26 cellular contexts compared by ENCODE assay signal in the genomic region with DNA sequence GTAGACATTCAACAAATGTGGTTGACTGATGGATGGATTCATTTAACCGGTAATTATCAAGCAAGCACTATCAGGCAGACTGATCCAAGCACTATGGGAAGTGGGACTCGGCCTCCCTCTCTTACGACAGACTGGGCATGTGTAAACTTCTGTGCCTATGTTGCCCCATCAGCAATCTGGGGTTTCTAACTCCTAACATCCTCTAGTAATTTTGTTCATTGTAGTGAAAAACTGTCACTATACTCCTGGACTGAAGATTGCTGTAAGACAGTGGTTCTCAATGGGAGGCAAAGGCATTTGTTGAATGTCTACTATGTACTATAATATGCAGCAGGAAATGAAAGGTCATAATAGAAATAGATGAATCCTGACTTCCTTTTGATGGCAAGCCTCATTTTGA. TPM values are rescaled to one million over a fixed set of nuclear protein-coding genes. Genes with fewer than 3 reads are reported as not detected.
DNase-seq lines count a peak whose midpoint lies in the region; ATAC-seq, FAIRE-seq and TF ChIP-seq lines count a peak whose summit lies in the region.
"Had no signal": no experiment of that assay in that cellular context is flagged by ENCODE, and none has a peak within 500 bp of the region (broad histone marks: within the 10 kb centered on the region; RNA-seq: fewer than 3 reads in every experiment).

No MANE protein-coding gene starts in this region.

- H3K4me3 Mint-ChIP-seq in effector memory CD8-positive, alpha-beta T cell, result no peak overlapping the region
- H3K4me3 Mint-ChIP-seq: activated CD4-positive, alpha-beta memory T cell treated with anti-CD3 and anti-CD28 coated beads, Interleukin-2, amount 10 ng/mL, durations not matched to agents 7 days and 5 days; IgD-negative memory B cell; memory B cell; T-helper 2 cell treated with Interferon-gamma antibody and Interleukin-4, amounts not matched to agents 5 μg/mL and 100 μg/mL, for 36 hours had no signal

- in situ Hi-C loops in HepG2 (cut with HindIII; ENCODE audit: extremely low pct_ligation_motif_present, low pct_unique_long_range_greater_than_20kb), result no loop called here

- H3K36me3 ChIP-seq in right lobe of liver, result no peaks in the 10 kb centered on the region
- no peaks in the 10 kb centered on the region for H3K36me3 ChIP-seq in HepG2 (replicated peaks in 1 of 2; ENCODE audit: control insufficient read depth in 1 of 2, insufficient read depth in 2 of 2, low read length in 2 of 2)
- no peaks in the 10 kb centered on the region for H3K36me3 ChIP-seq in gastroesophageal sphincter
- H3K36me3 ChIP-seq: BE2C, pancreas had no signal

- no peak for FAIRE-seq in HepG2 (lab: Jason Lieb, UNC)
- FAIRE-seq: endothelial cell of umbilical vein, pancreas, small intestine, urothelium cell line had no signal

- TF ChIP-seq EP300 in HepG2 (IDR thresholded peaks at IDR 0.05; ENCODE audit: low read depth in 2 of 2, low read length in 2 of 2), result no peak
- no peak for TF ChIP-seq EP300 in HepG2 (CRISPR knock-in tag; IDR thresholded peaks at IDR 0.05; ENCODE audit: borderline replicate concordance)
- TF ChIP-seq EP300 in gastroesophageal sphincter (IDR thresholded peaks at IDR 0.05), result no peak

- TF ChIP-seq POLR2A in right lobe of liver (IDR thresholded peaks at IDR 0.05) (no peak), HepG2 (IDR thresholded peaks at IDR 0.05; ENCODE audit: insufficient read depth in 1 of 2, low read depth in 2 of 2, low read length in 2 of 2) (no peak), gastroesophageal sphincter (IDR thresholded peaks at IDR 0.05) (no peak)

- H3K27me3 ChIP-seq in right lobe of liver, result no peaks in the 10 kb centered on the region
- H3K27me3 ChIP-seq in HepG2 (ENCODE audit: control insufficient read depth in 1 of 2, insufficient read depth in 2 of 2, low read length in 2 of 2), result no peaks in the 10 kb centered on the region
- H3K27me3 ChIP-seq in gastroesophageal sphincter, result no peaks in the 10 kb centered on the region
- H3K27me3 ChIP-seq: BE2C, pancreas, testis had no signal

- peaks cover 5% of the 10 kb centered on the region in 2 donors for H3K4me1 Mint-ChIP-seq in effector memory CD8-positive, alpha-beta T cell (ENCODE audit: low read depth in 2 of 2)

- H3K9me3 ChIP-seq in right lobe of liver (no peaks in the 10 kb centered on the region), HepG2 (ENCODE audit: low read length) (no peaks in the 10 kb centered on the region), gastroesophageal sphincter (no peaks in the 10 kb centered on the region)
- H3K9me3 ChIP-seq: BE2C, pancreas, SK-N-SH, testis had no signal

- H3K9ac ChIP-seq in HepG2 (ENCODE audit: insufficient read depth, low read depth, low read length), result no peak overlapping the region
- H3K9ac ChIP-seq: SK-N-SH had no signal

- H4K20me1 ChIP-seq in HepG2 (ENCODE audit: insufficient read depth, low read length), result no peaks in the 10 kb centered on the region

- H3K9me3 Mint-ChIP-seq in effector memory CD8-positive, alpha-beta T cell, result no peaks in the 10 kb centered on the region
- H3K9me3 Mint-ChIP-seq: activated CD4-positive, alpha-beta memory T cell treated with anti-CD3 and anti-CD28 coated beads, Interleukin-2, amount 10 ng/mL, durations not matched to agents 7 days and 5 days; activated naive CD4-positive, alpha-beta T cell treated with anti-CD3 and anti-CD28 coated beads, Interleukin-2, amount 50 U/mL, for 72 hours; activated T-helper 2 cell treated with anti-CD3 and anti-CD28 coated beads, Interferon-gamma antibody, Interleukin-2, Interleukin-4, amounts not matched to agents 10 μg/mL and 5 μg/mL and 100 μg/mL, durations not matched to agents 14 hours and 24 hours and 36 hours; IgD-negative memory B cell; memory B cell; T-helper 2 cell treated with Interferon-gamma antibody and Interleukin-4, amounts not matched to agents 5 μg/mL and 100 μg/mL, for 36 hours had no signal

- H2AFZ ChIP-seq in HepG2 (ENCODE audit: low read length), result no peak overlapping the region

- CTCF ChIA-PET in HepG2 (lab: Yijun Ruan, JAX; ENCODE audit: low intra/inter-chr PET ratio, low total read pairs), result no interaction called here

- H3K27ac ChIP-seq in right lobe of liver (no peak overlapping the region), HepG2 (ENCODE audit: extremely low read length, insufficient read depth, low read length) (no peak overlapping the region), gastroesophageal sphincter (peak overlapping the region in 1 of 4 donors; percentile 74)
- H3K27ac ChIP-seq: pancreas, testis had no signal

- BruUV-seq in HepG2 (replicated peaks; lab: Mats Ljungman, UMichigan), result no TSS peak

- no peaks in the 10 kb centered on the region for H3K36me3 Mint-ChIP-seq in effector memory CD8-positive, alpha-beta T cell (ENCODE audit: insufficient read depth)
- H3K36me3 Mint-ChIP-seq: activated naive CD4-positive, alpha-beta T cell treated with anti-CD3 and anti-CD28 coated beads, Interleukin-2, amount 50 U/mL, for 72 hours; memory B cell had no signal

- no peak overlapping the region for H3K27ac Mint-ChIP-seq in effector memory CD8-positive, alpha-beta T cell
- H3K27ac Mint-ChIP-seq: activated CD4-positive, alpha-beta memory T cell treated with anti-CD3 and anti-CD28 coated beads, Interleukin-2, amount 10 ng/mL, durations not matched to agents 7 days and 5 days; activated T-helper 2 cell treated with anti-CD3 and anti-CD28 coated beads, Interferon-gamma antibody, Interleukin-2, Interleukin-4, amounts not matched to agents 10 μg/mL and 5 μg/mL and 100 μg/mL, durations not matched to agents 14 hours and 24 hours and 36 hours; IgD-negative memory B cell; memory B cell; T-helper 2 cell treated with Interferon-gamma antibody and Interleukin-4, amounts not matched to agents 5 μg/mL and 100 μg/mL, for 36 hours had no signal

- DNase-seq in right lobe of liver (no peak), HepG2 (ENCODE audit: low spot score) (no peak), NOMO-1 treated with DMSO at 0.1 percent for 48 hours (lab: John Stamatoyannopoulos, UW; ENCODE audit: unreplicated experiment) (peak; percentile 62), head of caudate nucleus (no peak), foreskin fibroblast (no peak)
- no peak for DNase-seq in effector memory CD8-positive, alpha-beta T cell
- DNase-seq: activated CD4-positive, alpha-beta memory T cell treated with anti-CD3 and anti-CD28 coated beads, Interleukin-2, amount 10 ng/mL, durations not matched to agents 7 days and 5 days; amygdala; BE2C; NCI-H1092 treated with DMSO at 0.1 percent for 48 hours; NCI-H1694 treated with DMSO at 0.1 percent for 48 hours; NCI-H446 treated with DMSO at 0.1 percent for 48 hours; pancreas; SK-N-SH; small intestine; stimulated activated naive CD4-positive, alpha-beta T cell treated with Interleukin-2 at 50 U/mL for 16 hours; testis had no signal

- 80% methylated on average over 3 of the region's 3 CpGs for WGBS in right lobe of liver (ENCODE audit: insufficient coverage, low coverage, low lambda C conversion rate, missing lambda C conversion rate)
- 27% methylated on average over 3 of the region's 3 CpGs for WGBS in HepG2 (ENCODE audit: low lambda C conversion rate)
- 78 to 82% methylated on average over 3 of the region's 3 CpGs for WGBS in gastroesophageal sphincter (ENCODE audit: low coverage in 1 of 2), 2 donors

- H3K4me1 ChIP-seq in right lobe of liver, result no peaks in the 10 kb centered on the region
- peaks cover 12% of the 10 kb centered on the region; the same call in 1 of the 2 replicates for H3K4me1 ChIP-seq in HepG2 (ENCODE audit: insufficient read depth, low read length)
- peaks cover 2 to 68% (median 9%) of the 10 kb centered on the region in 3 donors for H3K4me1 ChIP-seq in gastroesophageal sphincter
- H3K4me1 ChIP-seq: pancreas, testis had no signal

- TF ChIP-seq CTCF in right lobe of liver (IDR thresholded peaks at IDR 0.05) (no peak), HepG2 (CRISPR knock-in tag; IDR thresholded peaks at IDR 0.05) (no peak), gastroesophageal sphincter (IDR thresholded peaks at IDR 0.05) (no peak), foreskin fibroblast (IDR thresholded peaks at IDR 0.05; ENCODE audit: low read depth, low read length) (no peak)

- no peak for TF ChIP-seq RAD21 in HepG2 (CRISPR knock-in tag; IDR thresholded peaks at IDR 0.05)

- intact Hi-C loops in right lobe of liver (cut with DNase I) (loop anchor here (10.0 kb wide), 2 partner anchors 674 to 684 kb away; no protein-coding TSS in a partner anchor), HepG2 (cut with micrococcal nuclease; ENCODE audit: unreplicated experiment) (loop anchor here (10.0 kb wide), 1 partner anchor 314 kb away; a partner anchor contains a TSS), head of caudate nucleus (cut with DNase I) (loop anchor here (5.0 to 10.0 kb wide), 2 partner anchors 424 to 676 kb away; no protein-coding TSS in a partner anchor)

- POLR2A ChIA-PET in HepG2 (lab: Yijun Ruan, JAX), result no interaction called here

- ATAC-seq in right lobe of liver (peak; percentile 40 to 54 (median 44)), HepG2 (no peak), gastroesophageal sphincter (peak; percentile 29)
- no peak for ATAC-seq in effector memory CD8-positive, alpha-beta T cell (replicated peaks)
- ATAC-seq: activated naive CD4-positive, alpha-beta T cell treated with anti-CD3 and anti-CD28 coated beads, Interleukin-2, amount 50 U/mL, for 72 hours; HCT116; pancreas had no signal

- no peaks in the 10 kb centered on the region for H3K79me2 ChIP-seq in HepG2 (ENCODE audit: insufficient read depth, low read length)

- no peak overlapping the region for H3K4me2 ChIP-seq in HepG2 (ENCODE audit: low read depth, low read length)
- H3K4me2 ChIP-seq: SK-N-SH had no signal

- no peaks in the 10 kb centered on the region for H3K27me3 Mint-ChIP-seq in effector memory CD8-positive, alpha-beta T cell
- H3K27me3 Mint-ChIP-seq: IgD-negative memory B cell, memory B cell had no signal

- H3K4me3 ChIP-seq in right lobe of liver, result no peak overlapping the region
- no peak overlapping the region for H3K4me3 ChIP-seq in HepG2 (replicated peaks in 1 of 3; ENCODE audit: insufficient read depth in 1 of 3, low read depth in 2 of 3, low read length in 3 of 3)
- no peak overlapping the region for H3K4me3 ChIP-seq in gastroesophageal sphincter
- H3K4me3 ChIP-seq in foreskin fibroblast (ENCODE audit: low read depth in 1 of 2, low read length in 2 of 2), result no peak overlapping the region
- H3K4me3 ChIP-seq: pancreas, testis had no signal

RNA-seq across cellular contexts. Expression of a gene that starts 51.2 kb away (rescaled TPM):
- total RNA-seq in right lobe of liver, result 10 to 100 TPM; 10.1 to 22.6 (median 16.8) TPM
- 51.9 and 79.5 TPM in 2 replicates for total RNA-seq in HepG2 (2016; rRNA removed; fragmentation: Illumina TruSeq; extraction: Trizol)
- 30.8 and 35.3 TPM in 2 replicates for total RNA-seq in HepG2 (2016; cell fraction: cytosol; rRNA removed; fragmentation: Illumina TruSeq; extraction: Trizol; ENCODE audit: low read depth)
- 53.4 and 76.4 TPM in 2 replicates for total RNA-seq in HepG2 (2016; cell fraction: insoluble cytoplasmic fraction; rRNA removed; fragmentation: Illumina TruSeq; extraction: Trizol)
- total RNA-seq in HepG2 (2016; cell fraction: membrane; rRNA removed; fragmentation: Illumina TruSeq; extraction: Trizol), result 35.2 and 40.3 TPM in 2 replicates
- 48.0 and 50.4 TPM in 2 replicates for total RNA-seq in HepG2 (2016; cell fraction: nucleus; rRNA removed; fragmentation: Illumina TruSeq; extraction: Trizol)
- 49.3 and 51.8 TPM in 2 replicates for polyA plus RNA-seq in HepG2 (2011; rRNA removed)
- polyA plus RNA-seq in HepG2 (2011; cell fraction: cytosol; rRNA removed), result 29.0 and 29.6 TPM in 2 replicates
- polyA plus RNA-seq in HepG2 (2011; cell fraction: nucleus; rRNA removed), result 38.1 and 40.9 TPM in 2 replicates
- 24.6 and 28.3 TPM in 2 replicates for polyA plus RNA-seq in HepG2 (2012)
- polyA plus RNA-seq in HepG2 (2016; cell fraction: cytosol; fragmentation: Illumina TruSeq; extraction: Trizol; ENCODE audit: low read depth), result 7.6 and 8.2 TPM in 2 replicates
- polyA plus RNA-seq in HepG2 (2016; cell fraction: insoluble cytoplasmic fraction; fragmentation: Illumina TruSeq; extraction: Trizol; ENCODE audit: low read depth), result 40.9 and 45.2 TPM in 2 replicates
- 14.6 and 15.8 TPM in 2 replicates for polyA plus RNA-seq in HepG2 (2016; cell fraction: membrane; fragmentation: Illumina TruSeq; extraction: Trizol; ENCODE audit: low read depth)
- polyA plus RNA-seq in HepG2 (2016; cell fraction: nucleus; fragmentation: Illumina TruSeq; extraction: Trizol; ENCODE audit: insufficient read depth, low read depth), result 24.2 and 42.3 TPM in 2 replicates
- polyA minus RNA-seq in HepG2 (2011; rRNA and poly(A)+ RNA removed; ENCODE audit: low replicate concordance), result 92.6 and 106 TPM in 2 replicates
- 36.9 and 38.6 TPM in 2 replicates for polyA minus RNA-seq in HepG2 (2011; cell fraction: cytosol; rRNA and poly(A)+ RNA removed)
- 76.7 and 91.5 TPM in 2 replicates for polyA minus RNA-seq in HepG2 (2011; cell fraction: nucleus; rRNA and poly(A)+ RNA removed)
- total RNA-seq in gastroesophageal sphincter, result 10 to 100 TPM; 46.0 to 60.2 (median 57.5) TPM

Comparison
In these comparisons a context has a peak if more than half of its experiments do, and no peak if none do; other contexts are left out.
1. ATAC-seq: peak in right lobe of liver (4 of 4) and gastroesophageal sphincter (single experiment); none in HepG2 (single experiment) and effector memory CD8-positive, alpha-beta T cell (single experiment).